Comparison of ENCODE assay signal across 9 cellular contexts in genomic region chr7:1555813-1556540, GRCh38. TPM values are rescaled to one million over a fixed set of nuclear protein-coding genes. Genes with fewer than 3 reads are reported as not detected.
A peak's percentile ranks its signal among the peaks of the same experiment; 100 is the strongest.
DNase-seq lines count a peak whose midpoint lies in the region; ATAC-seq, FAIRE-seq and TF ChIP-seq lines count a peak whose summit lies in the region.
"Had no signal": no experiment of that assay in that cellular context is flagged by ENCODE, and none has a peak within 500 bp of the region (broad histone marks: within the 10 kb centered on the region; RNA-seq: fewer than 3 reads in every experiment).

TMEM184A (minus strand) TSS chr7:1556205; CDS start chr7:1555484, 721 bp downstream.

- H3K4me1 Mint-ChIP-seq in activated T-cell treated with anti-CD3 and anti-CD28 coated beads, Interleukin-2, amount 50 U/mL, for 24 hours (ENCODE audit: low read depth) = peaks cover 3% of the 10 kb centered on the region

- intact Hi-C loops in heart left ventricle (cut with DNase I) = loop anchor here in 7 of 10 donors (2.0 to 10.0 kb wide), 4 partner anchors 44 to 51 kb away; partner anchors contain the start of gene INTS1 (in 3 of the 7)

- H3K27me3 Mint-ChIP-seq in activated T-cell treated with anti-CD3 and anti-CD28 coated beads, Interleukin-2, amount 50 U/mL, for 24 hours = no peaks in the 10 kb centered on the region
- H3K27me3 Mint-ChIP-seq: activated naive CD8-positive, alpha-beta T cell had no signal

- H3K9me3 ChIP-seq in heart left ventricle (no peaks in the 10 kb centered on the region), small intestine (ENCODE audit: control insufficient read depth, low read depth) (no peaks in the 10 kb centered on the region)

- FAIRE-seq in small intestine (lab: Jason Lieb, UNC) = no peak

- H3K9me3 Mint-ChIP-seq in activated T-cell treated with anti-CD3 and anti-CD28 coated beads, Interleukin-2, amount 50 U/mL, for 24 hours = no peaks in the 10 kb centered on the region

- no peaks in the 10 kb centered on the region for H3K36me3 ChIP-seq in heart left ventricle
- no peaks in the 10 kb centered on the region for H3K36me3 ChIP-seq in small intestine (ENCODE audit: control insufficient read depth in 2 of 2, insufficient read depth in 2 of 2, low read length in 2 of 2)

- peaks cover 0 to 3% (median 0%) of the 10 kb centered on the region in 9 donors for H3K27me3 ChIP-seq in heart left ventricle
- no peaks in the 10 kb centered on the region for H3K27me3 ChIP-seq in small intestine (ENCODE audit: control insufficient read depth in 2 of 2, insufficient read depth in 2 of 2, low read length in 2 of 2)

- H3K27ac ChIP-seq in 22Rv1 = peak within 1 kb of the TSS; percentile 96
- H3K27ac ChIP-seq in heart left ventricle = peak within 1 kb of the TSS in 1 of 12 donors; percentile 26
- peak within 1 kb of the TSS; percentile 92 to 99 for H3K27ac ChIP-seq in small intestine (ENCODE audit: low read depth in 1 of 2, low read length in 1 of 2)

- ATAC-seq in heart left ventricle = peak in 3 of 4 donors; percentile 33 to 56 (median 46)
- ATAC-seq in HG03439 (IDR thresholded peaks at IDR 0.05; ENCODE audit: unreplicated experiment) = no peak
- ATAC-seq in GM21737 (IDR thresholded peaks at IDR 0.05; ENCODE audit: unreplicated experiment) = no peak

- peak; percentile 98 for TF ChIP-seq CTCF in 22Rv1 (IDR thresholded peaks at IDR 0.05)
- TF ChIP-seq CTCF in heart left ventricle (IDR thresholded peaks at IDR 0.05) = peak in 11 of 12 donors; percentile 14 to 56 (median 36)

- H3K4me3 ChIP-seq in heart left ventricle (no peak within 1 kb of the TSS), small intestine (ENCODE audit: low read depth in 1 of 2, low read length in 2 of 2) (peak within 1 kb of the TSS in 1 of 2 donors; percentile 66)

- H3K4me3 Mint-ChIP-seq in activated T-cell treated with anti-CD3 and anti-CD28 coated beads, Interleukin-2, amount 50 U/mL, for 24 hours = no peak within 1 kb of the TSS
- H3K4me3 Mint-ChIP-seq: activated naive CD8-positive, alpha-beta T cell had no signal

- H3K4me1 ChIP-seq in heart left ventricle (peaks cover 0 to 25% (median 12%) of the 10 kb centered on the region in 12 donors), small intestine (ENCODE audit: control insufficient read depth in 2 of 2, insufficient read depth in 1 of 2, low read depth in 1 of 2, low read length in 1 of 2) (no peaks in the 10 kb centered on the region)

- no peak within 1 kb of the TSS for H3K27ac Mint-ChIP-seq in activated T-cell treated with anti-CD3 and anti-CD28 coated beads, Interleukin-2, amount 50 U/mL, for 24 hours
- H3K27ac Mint-ChIP-seq: activated naive CD8-positive, alpha-beta T cell had no signal

- TF ChIP-seq POLR2A in heart left ventricle (IDR thresholded peaks at IDR 0.05) = no peak

- 43 to 50% (median 48%) methylated on average over 19 to 23 of the region's 23 CpGs for WGBS in heart left ventricle, 4 donors
- WGBS in small intestine, 3 donors = 10 to 42% (median 19%) methylated on average over 16 to 23 of the region's 23 CpGs

- no peaks in the 10 kb centered on the region for H3K36me3 Mint-ChIP-seq in activated T-cell treated with anti-CD3 and anti-CD28 coated beads, Interleukin-2, amount 50 U/mL, for 24 hours (ENCODE audit: low read depth)
- H3K36me3 Mint-ChIP-seq: activated naive CD8-positive, alpha-beta T cell had no signal

- peak; percentile 79 for DNase-seq in GM19240 (ENCODE audit: insufficient read length, low spot score)
- peak; percentile 98 for DNase-seq in NCI-H2196 treated with DMSO at 0.1 percent for 48 hours (lab: John Stamatoyannopoulos, UW; ENCODE audit: unreplicated experiment)
- DNase-seq in activated T-cell treated with anti-CD3 and anti-CD28 coated beads, Interleukin-2, amount 50 U/mL, for 24 hours = peak; percentile 57
- peak in 2 of 5 donors; percentile 63 to 79 for DNase-seq in heart left ventricle
- DNase-seq in small intestine = peak; percentile 97

RNA-seq across cellular contexts. Expression of gene TMEM184A, which starts in this region (rescaled TPM):
- under 1 TPM; 0.19 to 0.85 (median 0.47) TPM for total RNA-seq in heart left ventricle
- polyA plus RNA-seq in heart left ventricle = under 1 TPM; 0.19 to 0.99 TPM
- 10 to 100 TPM; 30.0 to 55.0 (median 37.4) TPM for polyA plus RNA-seq in small intestine

Comparison
In these comparisons a context has a peak if more than half of its experiments do, and no peak if none do; other contexts are left out.
1. RNA of gene TMEM184A (polyA plus RNA-seq): 30.0 to 55.0 TPM in small intestine; 0.19 to 0.99 TPM in heart left ventricle; every median in the first group is over 10 times any median in the second.
2. Peak in ATAC-seq in heart left ventricle; RNA of the gene not detected or under 1 TPM.